In genomic region chr12:47775100-47775911, GRCh38 we compare ENCODE assay signal across 1 cellular context.
A peak's percentile ranks its signal among the peaks of the same experiment; 100 is the strongest.
TF ChIP-seq lines count a peak whose summit lies in the region.

No MANE protein-coding gene starts in this region.

TF ChIP-seq in K562, 482 proteins besides CTCF, POLR2A, EP300 and RAD21 (continued from another document and continues in another):
- TF ChIP-seq NRF1 (conservative IDR thresholded peaks at IDR 0.05 in 1 of 2, IDR thresholded peaks at IDR 0.05 in 1 of 2): 0 out of 4 replicates have a peak, but pooled peaks of 1 of the 2 experiments have one; percentile 24
- no peak for TF ChIP-seq ARHGAP35 (IDR thresholded peaks at IDR 0.05; ENCODE audit: partially characterized antibody)
- no peak for TF ChIP-seq CC2D1A (IDR thresholded peaks at IDR 0.05)
- peak in 1 of 2 experiments; percentile 67; a peak in 1 of 4 replicates for TF ChIP-seq HDAC1 (IDR thresholded peaks at IDR 0.05)
- no peak for TF ChIP-seq EWSR1 (IDR thresholded peaks at IDR 0.05; ENCODE audit: borderline replicate concordance, low read depth, partially characterized antibody)
- TF ChIP-seq E2F3 (CRISPR knock-in tag; IDR thresholded peaks at IDR 0.05): peak; percentile 11; the same call in 1 of the 2 replicates
- TF ChIP-seq ZBTB17 (CRISPR knock-in tag; IDR thresholded peaks at IDR 0.05): peak; percentile 80; the same call in 1 of the 2 replicates
- no peak for TF ChIP-seq IRF9 (tag; IDR thresholded peaks at IDR 0.05)
- no peak for TF ChIP-seq STAT5B (CRISPR knock-in tag; IDR thresholded peaks at IDR 0.05)
- TF ChIP-seq COPS2 (conservative IDR thresholded peaks at IDR 0.05): no peak
- no peak for TF ChIP-seq ZNF695 (CRISPR knock-in tag; IDR thresholded peaks at IDR 0.05)
- peak; percentile 24; the same call in 1 of the 2 replicates for TF ChIP-seq SOX6 (IDR thresholded peaks at IDR 0.05)
- TF ChIP-seq NR2C1 (IDR thresholded peaks at IDR 0.05): no peak
- peak; percentile 52; the same call in 1 of the 2 replicates for TF ChIP-seq NR2C1 (tag; IDR thresholded peaks at IDR 0.05)
- no peak; the same call in 1 of the 2 replicates for TF ChIP-seq ATF4 (CRISPR knock-in tag; IDR thresholded peaks at IDR 0.05)
- TF ChIP-seq ZNF224 (CRISPR knock-in tag; IDR thresholded peaks at IDR 0.05): no peak
- TF ChIP-seq SIRT6 (IDR thresholded peaks at IDR 0.05; ENCODE audit: low read depth, low read length): no peak
- TF ChIP-seq BCLAF1 (IDR thresholded peaks at IDR 0.05; ENCODE audit: borderline replicate concordance in 1 of 2, control insufficient read depth in 1 of 2, low read depth in 2 of 2, low read length in 1 of 2): no peak
- peak; percentile 100 for TF ChIP-seq MAFF (IDR thresholded peaks at IDR 0.05; ENCODE audit: low read length)
- no peak for TF ChIP-seq LEF1 (IDR thresholded peaks at IDR 0.05)
- no peak for TF ChIP-seq BMI1 (IDR thresholded peaks at IDR 0.05; ENCODE audit: low read length)
- no peak for TF ChIP-seq TAF7 (tag; IDR thresholded peaks at IDR 0.05)
- no peak for TF ChIP-seq TFAM (CRISPR knock-in tag; conservative IDR thresholded peaks at IDR 0.05)
- TF ChIP-seq NFRKB (IDR thresholded peaks at IDR 0.05; ENCODE audit: low read depth): no peak; the same call in none of the 2 replicates
- no peak for TF ChIP-seq ZNF133 (CRISPR knock-in tag; IDR thresholded peaks at IDR 0.05)
- no peak for TF ChIP-seq PHF20 (IDR thresholded peaks at IDR 0.05; ENCODE audit: partially characterized antibody)
- peak; percentile 59; the same call in 1 of the 2 replicates for TF ChIP-seq L3MBTL2 (IDR thresholded peaks at IDR 0.05)
- no peak for TF ChIP-seq ZNF146 (CRISPR knock-in tag; IDR thresholded peaks at IDR 0.05; ENCODE audit: unreplicated experiment)
- no peak for TF ChIP-seq PTBP1 (IDR thresholded peaks at IDR 0.05; ENCODE audit: low read depth, low read length)
- peak; percentile 31 to 71; a peak in 2 of 4 replicates for TF ChIP-seq MAZ (CRISPR knock-in tag; conservative IDR thresholded peaks at IDR 0.05 in 1 of 2, IDR thresholded peaks at IDR 0.05 in 1 of 2)
- TF ChIP-seq FOXP4 (CRISPR knock-in tag; IDR thresholded peaks at IDR 0.05; ENCODE audit: borderline replicate concordance): no peak
- TF ChIP-seq ZBTB9 (CRISPR knock-in tag; IDR thresholded peaks at IDR 0.05): peak; percentile 78; the same call in 1 of the 2 replicates
- no peak for TF ChIP-seq GTF2E2 (tag; IDR thresholded peaks at IDR 0.05)
- no peak; the same call in 1 of the 2 replicates for TF ChIP-seq ZNF395 (CRISPR knock-in tag; IDR thresholded peaks at IDR 0.05)
- no peak for TF ChIP-seq PURB (CRISPR knock-in tag; IDR thresholded peaks at IDR 0.05; ENCODE audit: low read depth)
- no peak for TF ChIP-seq SFPQ (IDR thresholded peaks at IDR 0.05; ENCODE audit: low read depth, low read length)
- no peak for TF ChIP-seq RFX5 (IDR thresholded peaks at IDR 0.05; ENCODE audit: low read depth, low read length)
- no peak for TF ChIP-seq EGR1 (conservative IDR thresholded peaks at IDR 0.05)
- TF ChIP-seq CEBPZ (IDR thresholded peaks at IDR 0.05; ENCODE audit: borderline replicate concordance, low read depth, low read length): no peak
- no peak for TF ChIP-seq BRF1 (IDR thresholded peaks at IDR 0.05; ENCODE audit: borderline replicate concordance, extremely low read depth, insufficient read length)
- no peak for TF ChIP-seq HNRNPH1 (optimal IDR thresholded peaks at IDR 0.05; ENCODE audit: low read depth, low read length)
- TF ChIP-seq CREB3L1 (IDR thresholded peaks at IDR 0.05; ENCODE audit: borderline replicate concordance, low read depth): no peak
- TF ChIP-seq SNIP1 (IDR thresholded peaks at IDR 0.05; ENCODE audit: low read depth): no peak
- TF ChIP-seq SRSF1 (IDR thresholded peaks at IDR 0.05; ENCODE audit: low read depth, low read length): no peak
- TF ChIP-seq GMEB1 (CRISPR knock-in tag; IDR thresholded peaks at IDR 0.05): no peak
- 0 out of 2 replicates have a peak, but pooled peaks have one; percentile 41 for TF ChIP-seq MECOM (CRISPR knock-in tag; IDR thresholded peaks at IDR 0.05)
